1 cellular context compared by ENCODE assay signal in the genomic region with DNA sequence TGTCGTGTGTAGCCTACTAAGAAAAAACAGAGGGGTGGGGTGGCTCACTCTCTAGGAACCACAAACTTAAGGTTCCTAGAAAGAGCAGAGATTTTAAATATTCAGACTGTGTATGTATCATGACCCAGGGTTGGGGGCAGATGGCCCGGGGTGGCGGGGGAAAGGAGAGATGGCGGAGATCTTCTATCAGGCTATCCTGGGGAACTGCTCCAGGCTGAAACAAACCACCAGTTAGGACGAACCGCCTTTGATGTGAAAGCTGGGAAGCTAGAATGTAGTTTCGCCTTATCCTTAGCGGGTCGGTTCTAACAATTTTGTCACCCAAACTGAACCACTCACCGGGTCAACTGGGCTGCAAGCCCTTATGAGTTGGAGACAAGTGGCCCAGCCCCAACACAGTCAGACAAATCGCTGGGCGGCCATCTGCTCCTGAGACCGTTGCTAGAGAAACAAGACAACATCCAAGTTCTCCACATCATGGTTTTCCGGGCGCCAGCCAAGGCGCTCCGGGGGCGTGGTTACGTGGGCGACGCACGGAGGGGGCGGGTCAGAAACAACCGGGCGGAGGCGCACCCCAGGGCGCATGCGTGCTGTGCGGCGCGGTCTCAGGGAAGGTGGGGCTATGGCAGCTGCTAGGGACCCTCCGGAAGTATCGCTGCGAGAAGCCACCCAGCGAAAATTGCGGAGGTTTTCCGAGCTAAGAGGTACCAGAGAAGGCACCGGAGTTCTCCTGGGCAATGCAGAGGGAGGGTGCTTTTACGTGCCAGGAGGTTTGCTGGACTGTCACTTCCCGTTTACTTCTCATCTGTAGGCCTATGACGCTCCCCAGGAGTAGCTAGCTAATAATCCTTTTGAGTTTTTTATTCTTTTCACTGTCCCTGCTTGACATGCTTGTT.
TF ChIP-seq lines count a peak whose summit lies in the region.

A gene (plus strand): TSS at position 586 of the 896 bp plus-strand sequence. CDS start 37 bp downstream, at position 623.
A gene with protein sequence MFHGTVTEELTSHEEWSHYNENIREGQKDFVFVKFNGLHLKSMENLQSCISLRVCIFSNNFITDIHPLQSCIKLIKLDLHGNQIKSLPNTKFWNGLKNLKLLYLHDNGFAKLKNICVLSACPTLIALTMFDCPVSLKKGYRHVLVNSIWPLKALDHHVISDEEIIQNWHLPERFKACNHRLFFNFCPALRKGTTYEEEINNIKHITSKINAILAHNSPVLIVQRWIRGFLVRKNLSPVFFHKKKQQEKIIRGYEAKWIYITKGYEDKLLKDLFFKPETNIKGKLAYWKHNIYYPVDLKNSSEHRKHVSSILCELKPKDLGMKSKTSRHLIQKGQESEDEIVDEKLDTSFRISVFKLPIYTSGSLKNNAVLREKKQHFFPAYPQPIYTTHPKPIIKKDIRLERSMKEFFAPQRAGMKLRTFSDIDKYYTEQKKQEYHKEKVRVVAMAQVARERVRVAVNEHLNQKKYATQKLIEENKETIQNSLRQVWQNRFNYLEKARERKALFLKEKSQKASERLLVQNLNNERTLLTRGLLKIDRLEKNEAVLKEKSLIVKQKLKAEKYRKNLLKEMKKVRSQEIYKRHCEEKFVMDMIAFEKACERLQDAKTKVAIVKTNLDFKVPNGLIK (minus strand): TSS at position 520 of the 896 bp plus-strand sequence. CDS start 14,492 bp downstream, outside the sequence.

TF ChIP-seq in HepG2, 621 proteins besides CTCF, POLR2A, EP300 and RAD21 (continued from another document and continues in another):
- TF ChIP-seq, protein P1, sequence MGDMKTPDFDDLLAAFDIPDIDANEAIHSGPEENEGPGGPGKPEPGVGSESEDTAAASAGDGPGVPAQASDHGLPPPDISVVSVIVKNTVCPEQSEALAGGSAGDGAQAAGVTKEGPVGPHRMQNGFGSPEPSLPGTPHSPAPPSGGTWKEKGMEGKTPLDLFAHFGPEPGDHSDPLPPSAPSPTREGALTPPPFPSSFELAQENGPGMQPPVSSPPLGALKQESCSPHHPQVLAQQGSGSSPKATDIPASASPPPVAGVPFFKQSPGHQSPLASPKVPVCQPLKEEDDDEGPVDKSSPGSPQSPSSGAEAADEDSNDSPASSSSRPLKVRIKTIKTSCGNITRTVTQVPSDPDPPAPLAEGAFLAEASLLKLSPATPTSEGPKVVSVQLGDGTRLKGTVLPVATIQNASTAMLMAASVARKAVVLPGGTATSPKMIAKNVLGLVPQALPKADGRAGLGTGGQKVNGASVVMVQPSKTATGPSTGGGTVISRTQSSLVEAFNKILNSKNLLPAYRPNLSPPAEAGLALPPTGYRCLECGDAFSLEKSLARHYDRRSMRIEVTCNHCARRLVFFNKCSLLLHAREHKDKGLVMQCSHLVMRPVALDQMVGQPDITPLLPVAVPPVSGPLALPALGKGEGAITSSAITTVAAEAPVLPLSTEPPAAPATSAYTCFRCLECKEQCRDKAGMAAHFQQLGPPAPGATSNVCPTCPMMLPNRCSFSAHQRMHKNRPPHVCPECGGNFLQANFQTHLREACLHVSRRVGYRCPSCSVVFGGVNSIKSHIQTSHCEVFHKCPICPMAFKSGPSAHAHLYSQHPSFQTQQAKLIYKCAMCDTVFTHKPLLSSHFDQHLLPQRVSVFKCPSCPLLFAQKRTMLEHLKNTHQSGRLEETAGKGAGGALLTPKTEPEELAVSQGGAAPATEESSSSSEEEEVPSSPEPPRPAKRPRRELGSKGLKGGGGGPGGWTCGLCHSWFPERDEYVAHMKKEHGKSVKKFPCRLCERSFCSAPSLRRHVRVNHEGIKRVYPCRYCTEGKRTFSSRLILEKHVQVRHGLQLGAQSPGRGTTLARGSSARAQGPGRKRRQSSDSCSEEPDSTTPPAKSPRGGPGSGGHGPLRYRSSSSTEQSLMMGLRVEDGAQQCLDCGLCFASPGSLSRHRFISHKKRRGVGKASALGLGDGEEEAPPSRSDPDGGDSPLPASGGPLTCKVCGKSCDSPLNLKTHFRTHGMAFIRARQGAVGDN (CRISPR knock-in tag; IDR thresholded peaks at IDR 0.05), result peak; percentile 72
- TF ChIP-seq, protein P2, sequence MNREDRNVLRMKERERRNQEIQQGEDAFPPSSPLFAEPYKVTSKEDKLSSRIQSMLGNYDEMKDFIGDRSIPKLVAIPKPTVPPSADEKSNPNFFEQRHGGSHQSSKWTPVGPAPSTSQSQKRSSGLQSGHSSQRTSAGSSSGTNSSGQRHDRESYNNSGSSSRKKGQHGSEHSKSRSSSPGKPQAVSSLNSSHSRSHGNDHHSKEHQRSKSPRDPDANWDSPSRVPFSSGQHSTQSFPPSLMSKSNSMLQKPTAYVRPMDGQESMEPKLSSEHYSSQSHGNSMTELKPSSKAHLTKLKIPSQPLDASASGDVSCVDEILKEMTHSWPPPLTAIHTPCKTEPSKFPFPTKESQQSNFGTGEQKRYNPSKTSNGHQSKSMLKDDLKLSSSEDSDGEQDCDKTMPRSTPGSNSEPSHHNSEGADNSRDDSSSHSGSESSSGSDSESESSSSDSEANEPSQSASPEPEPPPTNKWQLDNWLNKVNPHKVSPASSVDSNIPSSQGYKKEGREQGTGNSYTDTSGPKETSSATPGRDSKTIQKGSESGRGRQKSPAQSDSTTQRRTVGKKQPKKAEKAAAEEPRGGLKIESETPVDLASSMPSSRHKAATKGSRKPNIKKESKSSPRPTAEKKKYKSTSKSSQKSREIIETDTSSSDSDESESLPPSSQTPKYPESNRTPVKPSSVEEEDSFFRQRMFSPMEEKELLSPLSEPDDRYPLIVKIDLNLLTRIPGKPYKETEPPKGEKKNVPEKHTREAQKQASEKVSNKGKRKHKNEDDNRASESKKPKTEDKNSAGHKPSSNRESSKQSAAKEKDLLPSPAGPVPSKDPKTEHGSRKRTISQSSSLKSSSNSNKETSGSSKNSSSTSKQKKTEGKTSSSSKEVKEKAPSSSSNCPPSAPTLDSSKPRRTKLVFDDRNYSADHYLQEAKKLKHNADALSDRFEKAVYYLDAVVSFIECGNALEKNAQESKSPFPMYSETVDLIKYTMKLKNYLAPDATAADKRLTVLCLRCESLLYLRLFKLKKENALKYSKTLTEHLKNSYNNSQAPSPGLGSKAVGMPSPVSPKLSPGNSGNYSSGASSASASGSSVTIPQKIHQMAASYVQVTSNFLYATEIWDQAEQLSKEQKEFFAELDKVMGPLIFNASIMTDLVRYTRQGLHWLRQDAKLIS (CRISPR knock-in tag; IDR thresholded peaks at IDR 0.05), result no peak
- TF ChIP-seq, protein P3, sequence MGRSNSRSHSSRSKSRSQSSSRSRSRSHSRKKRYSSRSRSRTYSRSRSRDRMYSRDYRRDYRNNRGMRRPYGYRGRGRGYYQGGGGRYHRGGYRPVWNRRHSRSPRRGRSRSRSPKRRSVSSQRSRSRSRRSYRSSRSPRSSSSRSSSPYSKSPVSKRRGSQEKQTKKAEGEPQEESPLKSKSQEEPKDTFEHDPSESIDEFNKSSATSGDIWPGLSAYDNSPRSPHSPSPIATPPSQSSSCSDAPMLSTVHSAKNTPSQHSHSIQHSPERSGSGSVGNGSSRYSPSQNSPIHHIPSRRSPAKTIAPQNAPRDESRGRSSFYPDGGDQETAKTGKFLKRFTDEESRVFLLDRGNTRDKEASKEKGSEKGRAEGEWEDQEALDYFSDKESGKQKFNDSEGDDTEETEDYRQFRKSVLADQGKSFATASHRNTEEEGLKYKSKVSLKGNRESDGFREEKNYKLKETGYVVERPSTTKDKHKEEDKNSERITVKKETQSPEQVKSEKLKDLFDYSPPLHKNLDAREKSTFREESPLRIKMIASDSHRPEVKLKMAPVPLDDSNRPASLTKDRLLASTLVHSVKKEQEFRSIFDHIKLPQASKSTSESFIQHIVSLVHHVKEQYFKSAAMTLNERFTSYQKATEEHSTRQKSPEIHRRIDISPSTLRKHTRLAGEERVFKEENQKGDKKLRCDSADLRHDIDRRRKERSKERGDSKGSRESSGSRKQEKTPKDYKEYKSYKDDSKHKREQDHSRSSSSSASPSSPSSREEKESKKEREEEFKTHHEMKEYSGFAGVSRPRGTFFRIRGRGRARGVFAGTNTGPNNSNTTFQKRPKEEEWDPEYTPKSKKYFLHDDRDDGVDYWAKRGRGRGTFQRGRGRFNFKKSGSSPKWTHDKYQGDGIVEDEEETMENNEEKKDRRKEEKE (IDR thresholded peaks at IDR 0.05), result no peak
- peak; percentile 75 for TF ChIP-seq SALL1 (CRISPR knock-in tag; IDR thresholded peaks at IDR 0.05)
- TF ChIP-seq TARDBP (CRISPR knock-in tag; IDR thresholded peaks at IDR 0.05), result 0 out of 2 replicates have a peak, but pooled peaks have one; percentile 44
- TF ChIP-seq, protein P4, sequence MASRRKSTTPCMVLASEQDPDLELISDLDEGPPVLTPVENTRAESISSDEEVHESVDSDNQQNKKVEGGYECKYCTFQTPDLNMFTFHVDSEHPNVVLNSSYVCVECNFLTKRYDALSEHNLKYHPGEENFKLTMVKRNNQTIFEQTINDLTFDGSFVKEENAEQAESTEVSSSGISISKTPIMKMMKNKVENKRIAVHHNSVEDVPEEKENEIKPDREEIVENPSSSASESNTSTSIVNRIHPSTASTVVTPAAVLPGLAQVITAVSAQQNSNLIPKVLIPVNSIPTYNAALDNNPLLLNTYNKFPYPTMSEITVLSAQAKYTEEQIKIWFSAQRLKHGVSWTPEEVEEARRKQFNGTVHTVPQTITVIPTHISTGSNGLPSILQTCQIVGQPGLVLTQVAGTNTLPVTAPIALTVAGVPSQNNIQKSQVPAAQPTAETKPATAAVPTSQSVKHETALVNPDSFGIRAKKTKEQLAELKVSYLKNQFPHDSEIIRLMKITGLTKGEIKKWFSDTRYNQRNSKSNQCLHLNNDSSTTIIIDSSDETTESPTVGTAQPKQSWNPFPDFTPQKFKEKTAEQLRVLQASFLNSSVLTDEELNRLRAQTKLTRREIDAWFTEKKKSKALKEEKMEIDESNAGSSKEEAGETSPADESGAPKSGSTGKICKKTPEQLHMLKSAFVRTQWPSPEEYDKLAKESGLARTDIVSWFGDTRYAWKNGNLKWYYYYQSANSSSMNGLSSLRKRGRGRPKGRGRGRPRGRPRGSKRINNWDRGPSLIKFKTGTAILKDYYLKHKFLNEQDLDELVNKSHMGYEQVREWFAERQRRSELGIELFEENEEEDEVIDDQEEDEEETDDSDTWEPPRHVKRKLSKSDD (CRISPR knock-in tag; IDR thresholded peaks at IDR 0.05; ENCODE audit: low read depth), result no peak
- TF ChIP-seq NR2F2 (IDR thresholded peaks at IDR 0.05; ENCODE audit: borderline replicate concordance, low read depth), result no peak
- no peak for TF ChIP-seq ZSCAN25 (CRISPR knock-in tag; IDR thresholded peaks at IDR 0.05)
- TF ChIP-seq SRSF4 (IDR thresholded peaks at IDR 0.05; ENCODE audit: low read depth, low read length, poor library complexity, severe bottlenecking), result no peak
- TF ChIP-seq KAT8 (CRISPR knock-in tag; IDR thresholded peaks at IDR 0.05), result peak; percentile 86
- TF ChIP-seq ZNF180 (CRISPR knock-in tag; IDR thresholded peaks at IDR 0.05; ENCODE audit: borderline replicate concordance, low read depth), result no peak
- no peak for TF ChIP-seq KAT2B (IDR thresholded peaks at IDR 0.05; ENCODE audit: borderline replicate concordance, low read depth, low read length)
- 0 out of 2 replicates have a peak, but pooled peaks have one; percentile 28 for TF ChIP-seq ZFP1 (CRISPR knock-in tag; IDR thresholded peaks at IDR 0.05)
- TF ChIP-seq, protein P5, sequence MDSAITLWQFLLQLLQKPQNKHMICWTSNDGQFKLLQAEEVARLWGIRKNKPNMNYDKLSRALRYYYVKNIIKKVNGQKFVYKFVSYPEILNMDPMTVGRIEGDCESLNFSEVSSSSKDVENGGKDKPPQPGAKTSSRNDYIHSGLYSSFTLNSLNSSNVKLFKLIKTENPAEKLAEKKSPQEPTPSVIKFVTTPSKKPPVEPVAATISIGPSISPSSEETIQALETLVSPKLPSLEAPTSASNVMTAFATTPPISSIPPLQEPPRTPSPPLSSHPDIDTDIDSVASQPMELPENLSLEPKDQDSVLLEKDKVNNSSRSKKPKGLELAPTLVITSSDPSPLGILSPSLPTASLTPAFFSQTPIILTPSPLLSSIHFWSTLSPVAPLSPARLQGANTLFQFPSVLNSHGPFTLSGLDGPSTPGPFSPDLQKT (CRISPR knock-in tag; IDR thresholded peaks at IDR 0.05; ENCODE audit: borderline replicate concordance), result no peak
- peak; percentile 99 for TF ChIP-seq NAIF1 (CRISPR knock-in tag; IDR thresholded peaks at IDR 0.05; ENCODE audit: borderline replicate concordance)
- peak; percentile 30; the same call in 1 of the 2 replicates for TF ChIP-seq HOXA9 (CRISPR knock-in tag; IDR thresholded peaks at IDR 0.05; ENCODE audit: borderline replicate concordance)
- no peak for TF ChIP-seq SMARCC2 (IDR thresholded peaks at IDR 0.05)
- TF ChIP-seq, protein P6, sequence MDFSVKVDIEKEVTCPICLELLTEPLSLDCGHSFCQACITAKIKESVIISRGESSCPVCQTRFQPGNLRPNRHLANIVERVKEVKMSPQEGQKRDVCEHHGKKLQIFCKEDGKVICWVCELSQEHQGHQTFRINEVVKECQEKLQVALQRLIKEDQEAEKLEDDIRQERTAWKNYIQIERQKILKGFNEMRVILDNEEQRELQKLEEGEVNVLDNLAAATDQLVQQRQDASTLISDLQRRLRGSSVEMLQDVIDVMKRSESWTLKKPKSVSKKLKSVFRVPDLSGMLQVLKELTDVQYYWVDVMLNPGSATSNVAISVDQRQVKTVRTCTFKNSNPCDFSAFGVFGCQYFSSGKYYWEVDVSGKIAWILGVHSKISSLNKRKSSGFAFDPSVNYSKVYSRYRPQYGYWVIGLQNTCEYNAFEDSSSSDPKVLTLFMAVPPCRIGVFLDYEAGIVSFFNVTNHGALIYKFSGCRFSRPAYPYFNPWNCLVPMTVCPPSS (IDR thresholded peaks at IDR 0.05), result no peak
- TF ChIP-seq GLI4 (CRISPR knock-in tag; IDR thresholded peaks at IDR 0.05; ENCODE audit: borderline replicate concordance), result peak; percentile 27; the same call in 1 of the 2 replicates
- TF ChIP-seq, protein P7, sequence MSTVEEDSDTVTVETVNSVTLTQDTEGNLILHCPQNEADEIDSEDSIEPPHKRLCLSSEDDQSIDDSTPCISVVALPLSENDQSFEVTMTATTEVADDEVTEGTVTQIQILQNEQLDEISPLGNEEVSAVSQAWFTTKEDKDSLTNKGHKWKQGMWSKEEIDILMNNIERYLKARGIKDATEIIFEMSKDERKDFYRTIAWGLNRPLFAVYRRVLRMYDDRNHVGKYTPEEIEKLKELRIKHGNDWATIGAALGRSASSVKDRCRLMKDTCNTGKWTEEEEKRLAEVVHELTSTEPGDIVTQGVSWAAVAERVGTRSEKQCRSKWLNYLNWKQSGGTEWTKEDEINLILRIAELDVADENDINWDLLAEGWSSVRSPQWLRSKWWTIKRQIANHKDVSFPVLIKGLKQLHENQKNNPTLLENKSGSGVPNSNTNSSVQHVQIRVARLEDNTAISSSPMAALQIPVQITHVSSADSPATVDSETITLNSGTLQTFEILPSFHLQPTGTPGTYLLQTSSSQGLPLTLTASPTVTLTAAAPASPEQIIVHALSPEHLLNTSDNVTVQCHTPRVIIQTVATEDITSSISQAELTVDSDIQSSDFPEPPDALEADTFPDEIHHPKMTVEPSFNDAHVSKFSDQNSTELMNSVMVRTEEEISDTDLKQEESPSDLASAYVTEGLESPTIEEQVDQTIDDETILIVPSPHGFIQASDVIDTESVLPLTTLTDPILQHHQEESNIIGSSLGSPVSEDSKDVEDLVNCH (CRISPR knock-in tag; IDR thresholded peaks at IDR 0.05), result no peak
- TF ChIP-seq JUN (CRISPR knock-in tag; IDR thresholded peaks at IDR 0.05), result no peak
- 0 out of 2 replicates have a peak, but pooled peaks have one; percentile 30 for TF ChIP-seq ZSCAN21 (CRISPR knock-in tag; IDR thresholded peaks at IDR 0.05; ENCODE audit: borderline replicate concordance)
- TF ChIP-seq ZSCAN29 (CRISPR knock-in tag; conservative IDR thresholded peaks at IDR 0.05), result no peak
- no peak for TF ChIP-seq TEAD2 (CRISPR knock-in tag; IDR thresholded peaks at IDR 0.05)
- no peak for TF ChIP-seq SIX4 (CRISPR knock-in tag; IDR thresholded peaks at IDR 0.05)
- TF ChIP-seq, protein P8, sequence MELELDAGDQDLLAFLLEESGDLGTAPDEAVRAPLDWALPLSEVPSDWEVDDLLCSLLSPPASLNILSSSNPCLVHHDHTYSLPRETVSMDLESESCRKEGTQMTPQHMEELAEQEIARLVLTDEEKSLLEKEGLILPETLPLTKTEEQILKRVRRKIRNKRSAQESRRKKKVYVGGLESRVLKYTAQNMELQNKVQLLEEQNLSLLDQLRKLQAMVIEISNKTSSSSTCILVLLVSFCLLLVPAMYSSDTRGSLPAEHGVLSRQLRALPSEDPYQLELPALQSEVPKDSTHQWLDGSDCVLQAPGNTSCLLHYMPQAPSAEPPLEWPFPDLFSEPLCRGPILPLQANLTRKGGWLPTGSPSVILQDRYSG (CRISPR knock-in tag; IDR thresholded peaks at IDR 0.05), result no peak
- TF ChIP-seq RFX3 (CRISPR knock-in tag; IDR thresholded peaks at IDR 0.05), result peak; percentile 64; the same call in 1 of the 2 replicates
